1 cellular context compared by ENCODE assay signal in genomic region chr3:13498354-13499060, GRCh38.
TF ChIP-seq lines count a peak whose summit lies in the region.

No MANE protein-coding gene starts in this region.

TF ChIP-seq in IMR-90, 13 proteins besides CTCF, POLR2A, EP300 and RAD21 (continued from another document):
- TF ChIP-seq ELK1 (IDR thresholded peaks at IDR 0.05; ENCODE audit: borderline replicate concordance, low read depth, low read length) (no peak), CEBPB (IDR thresholded peaks at IDR 0.05; ENCODE audit: low read depth, low read length) (no peak)
